ENCODE assay signal across 8 cellular contexts in genomic region chr5:177554474-177555111, GRCh38. TPM values are rescaled to one million over a fixed set of nuclear protein-coding genes. Genes with fewer than 3 reads are reported as not detected.
DNase-seq lines count a peak whose midpoint lies in the region; ATAC-seq and TF ChIP-seq lines count a peak whose summit lies in the region.

Gene FAM193B (minus strand): TSS chr5:177554563. CDS start chr5:177554458, 105 bp downstream.

- DNase-seq in NCI-H1417 (lab: John Stamatoyannopoulos, UW) (peak; percentile 85 to 92 (median 92)), T-cell (peak; percentile 86 to 98 (median 92)), heart left ventricle (peak; percentile 93 to 98 (median 95)), posterior cingulate gyrus (peak; percentile 90 to 99 (median 95)), type B pancreatic cell (ENCODE audit: extremely low spot score, unreplicated experiment) (peak; percentile 97)

- H3K9me3 ChIP-seq in heart left ventricle = no peaks in the 10 kb centered on the region

- peaks cover 33 to 44% (median 40%) of the 10 kb centered on the region in 3 donors for H3K4me1 Mint-ChIP-seq in T-cell
- H3K4me1 Mint-ChIP-seq in type B pancreatic cell (ENCODE audit: unreplicated experiment) = peaks cover 29% of the 10 kb centered on the region

- CTCF ChIA-PET in T-cell (lab: Charles Lee) = no interaction called here

- H3K4me3 ChIP-seq in heart left ventricle = peak within 1 kb of the TSS; percentile 61 to 99 (median 94)

- H3K4me3 Mint-ChIP-seq in T-cell (peak within 1 kb of the TSS; percentile 85 to 88 (median 87)), type B pancreatic cell (peak within 1 kb of the TSS; percentile 91)

- H3K27me3 ChIP-seq in heart left ventricle = no peaks in the 10 kb centered on the region

- ATAC-seq in HG02678 (IDR thresholded peaks at IDR 0.05; ENCODE audit: unreplicated experiment) = peak; percentile 91
- ATAC-seq in T-cell (replicated peaks in 1 of 4) = peak; percentile 97 to 98 (median 98)
- peak; percentile 94 to 98 (median 96) for ATAC-seq in heart left ventricle

- peaks cover 5% of the 10 kb centered on the region for H3K36me3 Mint-ChIP-seq in T-cell
- H3K36me3 Mint-ChIP-seq in type B pancreatic cell = peaks cover 10% of the 10 kb centered on the region

- intact Hi-C loops in heart left ventricle (cut with DNase I) (loop anchor here in 2 of 10 donors (5.0 kb wide), 2 partner anchors 37 to 38 kb away; partner anchors contain the start of genes TMED9 (in 2 of the 2) and DDX41 (in 1 of the 2)), posterior cingulate gyrus (cut with DNase I) (loop anchor here (2.0 kb wide), 1 partner anchor 38 kb away; the partner anchor contains the start of gene DDX41)

- peaks cover 0 to 23% (median 11%) of the 10 kb centered on the region in 9 donors for H3K36me3 ChIP-seq in heart left ventricle

- TF ChIP-seq CTCF in GM12873 (IDR thresholded peaks at IDR 0.05; ENCODE audit: insufficient read depth, low read depth, low read length, missing control alignments) (peak; percentile 35), heart left ventricle (IDR thresholded peaks at IDR 0.05) (peak in 7 of 12 donors; percentile 8 to 43 (median 32)), type B pancreatic cell (conservative IDR thresholded peaks at IDR 0.05) (peak; percentile 68)

- POLR2A ChIA-PET in T-cell (lab: Charles Lee) = no interaction called here

- H3K27me3 Mint-ChIP-seq in T-cell = no peaks in the 10 kb centered on the region
- no peaks in the 10 kb centered on the region for H3K27me3 Mint-ChIP-seq in type B pancreatic cell

- peaks cover 3 to 43% (median 26%) of the 10 kb centered on the region in 12 donors for H3K4me1 ChIP-seq in heart left ventricle

- TF ChIP-seq POLR2A in heart left ventricle (IDR thresholded peaks at IDR 0.05) = peak in 1 of 2 donors; percentile 31

- H3K9me3 Mint-ChIP-seq in T-cell (no peaks in the 10 kb centered on the region), type B pancreatic cell (no peaks in the 10 kb centered on the region)

- H3K27ac Mint-ChIP-seq in T-cell (peak within 1 kb of the TSS; percentile 73 to 81), type B pancreatic cell (peak within 1 kb of the TSS; percentile 78)

- H3K27ac ChIP-seq in adipose tissue (ENCODE audit: low read depth, low read length) (peak within 1 kb of the TSS; percentile 42), heart left ventricle (peak within 1 kb of the TSS; percentile 58 to 89 (median 82))

- 6 to 10% (median 10%) methylated on average over 30 to 49 of the region's 49 CpGs for WGBS in adipose tissue, 3 donors
- WGBS in heart left ventricle, 4 donors = 9 to 29% (median 13%) methylated on average over 19 to 49 of the region's 49 CpGs

RNA-seq across cellular contexts. Expression of gene FAM193B, which starts in this region (rescaled TPM):
- total RNA-seq in T-cell = 100 to 1,000 TPM; 162 to 233 (median 217) TPM
- 100 to 1,000 TPM in 1 of 3 donors, 10 to 100 TPM in 2; 61.5 to 201 (median 72.5) TPM for polyA plus RNA-seq in adipose tissue
- 10 to 100 TPM; 13.1 to 34.4 (median 20.2) TPM for total RNA-seq in heart left ventricle
- polyA plus RNA-seq in heart left ventricle = 10 to 100 TPM; 17.4 to 58.9 TPM
- 83.1 and 103 TPM in 2 replicates for total RNA-seq in type B pancreatic cell (ENCODE audit: low replicate concordance)

Comparison
In these comparisons a context has a peak if more than half of its experiments do, and no peak if none do; other contexts are left out.
1. Peak in every context shown above with its lines: DNase-seq, ATAC-seq, H3K4me3 ChIP-seq and H3K27ac ChIP-seq.